ENCODE assay signal across 17 cellular contexts in the genomic region with DNA sequence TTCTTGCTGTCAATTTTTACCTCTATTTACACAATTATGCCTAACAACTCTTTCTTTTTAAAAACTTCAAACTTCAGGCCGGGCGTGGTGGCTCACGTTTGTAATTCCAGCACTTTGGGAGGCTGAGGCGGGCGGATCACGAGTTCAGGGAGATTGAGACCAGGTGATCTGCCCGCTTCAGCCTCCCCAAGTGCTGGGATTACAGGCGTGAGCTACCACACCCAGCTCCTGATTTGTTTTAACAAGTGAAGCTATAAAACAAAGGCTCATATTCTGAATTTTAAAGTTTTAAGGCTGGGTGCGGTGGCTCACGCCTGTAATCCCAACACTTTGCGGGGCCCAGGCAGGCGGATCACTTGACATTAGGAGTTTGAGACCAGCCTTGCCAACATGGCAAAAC. TPM values are rescaled to one million over a fixed set of nuclear protein-coding genes. Genes with fewer than 3 reads are reported as not detected.
DNase-seq lines count a peak whose midpoint lies in the region; ATAC-seq and TF ChIP-seq lines count a peak whose summit lies in the region.
"Had no signal": no experiment of that assay in that cellular context is flagged by ENCODE, and none has a peak within 500 bp of the region (broad histone marks: within the 10 kb centered on the region; RNA-seq: fewer than 3 reads in every experiment).

No MANE protein-coding gene starts in this region.

- TF ChIP-seq POLR2A in adrenal gland (IDR thresholded peaks at IDR 0.05): no peak

- peaks cover 13% of the 10 kb centered on the region for H3K36me3 Mint-ChIP-seq in stimulated activated effector memory CD8-positive, alpha-beta T cell treated with anti-CD3 and anti-CD28 coated beads, Interleukin-12 subunit alpha, Interleukin-12 subunit beta, amount 100 ng/mL, for 72 hours

- H4K20me1 ChIP-seq in KMS-11 (ENCODE audit: insufficient read depth): no peaks in the 10 kb centered on the region

- H3K27ac ChIP-seq in KMS-11 (no peak overlapping the region), colonic mucosa (peak overlapping the region; percentile 35), adrenal gland (no peak overlapping the region)

- no peak overlapping the region for H3K9ac ChIP-seq in KMS-11
- no peak overlapping the region for H3K9ac ChIP-seq in colonic mucosa (ENCODE audit: low read depth in 2 of 2, low read length in 2 of 2)

- no peaks in the 10 kb centered on the region for H3K27me3 ChIP-seq in KMS-11 (ENCODE audit: insufficient read depth, low read depth)
- no peaks in the 10 kb centered on the region for H3K27me3 ChIP-seq in colonic mucosa
- no peaks in the 10 kb centered on the region for H3K27me3 ChIP-seq in adrenal gland
- H3K27me3 ChIP-seq: BE2C had no signal

- no peaks in the 10 kb centered on the region for H3K9me3 Mint-ChIP-seq in stimulated activated effector memory CD8-positive, alpha-beta T cell treated with anti-CD3 and anti-CD28 coated beads, Interleukin-12 subunit alpha, Interleukin-12 subunit beta, amount 100 ng/mL, for 72 hours
- H3K9me3 Mint-ChIP-seq: CD4-positive, CD25-positive, alpha-beta regulatory T cell had no signal

- peak overlapping the region; percentile 33; the same call in 1 of the 2 replicates for H3K4me2 ChIP-seq in KMS-11

- 97 to 98% (median 97%) methylated on average over 12 of the region's 12 CpGs for WGBS in adrenal gland, 4 donors

- DNase-seq in colonic mucosa: peak; percentile 66
- no peak for DNase-seq in stimulated activated effector memory CD8-positive, alpha-beta T cell treated with anti-CD3 and anti-CD28 coated beads, Interleukin-12 subunit alpha, Interleukin-12 subunit beta, amount 100 ng/mL, for 72 hours (ENCODE audit: low spot score in 2 of 2)
- DNase-seq in NCI-H510A (lab: John Stamatoyannopoulos, UW): no peak
- no peak for DNase-seq in NCI-H1092 (lab: John Stamatoyannopoulos, UW)
- no peak for DNase-seq in adrenal gland
- DNase-seq in DMS153 treated with DMSO at 0.1 percent for 48 hours (lab: John Stamatoyannopoulos, UW; ENCODE audit: unreplicated experiment): no peak
- DNase-seq: ACHN; BE2C; C1 segment of cervical spinal cord; Caco-2; CD4-positive, CD25-positive, alpha-beta regulatory T cell; DMS79; GF-D8; GOT3; H7 had no signal

- peak overlapping the region; percentile 0 for H3K27ac Mint-ChIP-seq in stimulated activated effector memory CD8-positive, alpha-beta T cell treated with anti-CD3 and anti-CD28 coated beads, Interleukin-12 subunit alpha, Interleukin-12 subunit beta, amount 100 ng/mL, for 72 hours
- H3K27ac Mint-ChIP-seq: CD4-positive, CD25-positive, alpha-beta regulatory T cell had no signal

- intact Hi-C loops in colonic mucosa (cut with DNase I): no loop called here
- intact Hi-C loops in adrenal gland (cut with DNase I): no loop called here

- no peak overlapping the region for H3K4me3 Mint-ChIP-seq in stimulated activated effector memory CD8-positive, alpha-beta T cell treated with anti-CD3 and anti-CD28 coated beads, Interleukin-12 subunit alpha, Interleukin-12 subunit beta, amount 100 ng/mL, for 72 hours

- no peak for ATAC-seq in stimulated activated effector memory CD8-positive, alpha-beta T cell treated with anti-CD3 and anti-CD28 coated beads, Interleukin-12 subunit alpha, Interleukin-12 subunit beta, amount 100 ng/mL, for 72 hours
- ATAC-seq: HCT116 had no signal

- H3K4me1 ChIP-seq in KMS-11 (ENCODE audit: low read depth, poor library complexity, severe bottlenecking) (peaks cover 44% of the 10 kb centered on the region), colonic mucosa (no peaks in the 10 kb centered on the region), adrenal gland (replicated peaks in 1 of 2) (peaks cover 0 to 10% of the 10 kb centered on the region in 2 donors)
- H3K4me1 ChIP-seq: BE2C, Caco-2 had no signal

- H3K4me1 Mint-ChIP-seq in stimulated activated effector memory CD8-positive, alpha-beta T cell treated with anti-CD3 and anti-CD28 coated beads, Interleukin-12 subunit alpha, Interleukin-12 subunit beta, amount 100 ng/mL, for 72 hours: peaks cover 20% of the 10 kb centered on the region

- H3K4me3 ChIP-seq in KMS-11 (IDR thresholded peaks at IDR 0.05; ENCODE audit: insufficient read depth, low read depth, low read length) (no peak overlapping the region), colonic mucosa (no peak overlapping the region), adrenal gland (no peak overlapping the region)

- no peak for TF ChIP-seq CTCF in KMS-11 (conservative IDR thresholded peaks at IDR 0.05; ENCODE audit: low read depth, low read length)
- no peak for TF ChIP-seq CTCF in colonic mucosa (IDR thresholded peaks at IDR 0.05)
- TF ChIP-seq CTCF in adrenal gland (IDR thresholded peaks at IDR 0.05): no peak

- H3K9me3 ChIP-seq in colonic mucosa (no peaks in the 10 kb centered on the region), adrenal gland (replicated peaks in 1 of 3) (no peaks in the 10 kb centered on the region)
- H3K9me3 ChIP-seq: BE2C, Caco-2 had no signal

- peaks cover 50% of the 10 kb centered on the region; the same call in 1 of the 2 replicates for H3K79me2 ChIP-seq in KMS-11 (ENCODE audit: insufficient read depth, low read depth)

- no peak overlapping the region for H2AFZ ChIP-seq in KMS-11 (ENCODE audit: low read depth)

- H3K36me3 ChIP-seq in KMS-11 (ENCODE audit: insufficient read depth): no peaks in the 10 kb centered on the region
- no peaks in the 10 kb centered on the region for H3K36me3 ChIP-seq in colonic mucosa
- no peaks in the 10 kb centered on the region for H3K36me3 ChIP-seq in adrenal gland (replicated peaks in 1 of 2)
- H3K36me3 ChIP-seq: BE2C had no signal

RNA-seq across cellular contexts. Expression of gene PTPN2, which starts 15.5 kb away (rescaled TPM):
- 10 to 100 TPM; 32.2 to 34.3 TPM for total RNA-seq in colonic mucosa
- total RNA-seq in adrenal gland: 10 to 100 TPM; 13.1 to 38.6 (median 30.4) TPM
- polyA plus RNA-seq in adrenal gland: 10 to 100 TPM; 20.9 to 60.4 (median 36.4) TPM
